ENCODE assay signal across 13 cellular contexts in the genomic region with DNA sequence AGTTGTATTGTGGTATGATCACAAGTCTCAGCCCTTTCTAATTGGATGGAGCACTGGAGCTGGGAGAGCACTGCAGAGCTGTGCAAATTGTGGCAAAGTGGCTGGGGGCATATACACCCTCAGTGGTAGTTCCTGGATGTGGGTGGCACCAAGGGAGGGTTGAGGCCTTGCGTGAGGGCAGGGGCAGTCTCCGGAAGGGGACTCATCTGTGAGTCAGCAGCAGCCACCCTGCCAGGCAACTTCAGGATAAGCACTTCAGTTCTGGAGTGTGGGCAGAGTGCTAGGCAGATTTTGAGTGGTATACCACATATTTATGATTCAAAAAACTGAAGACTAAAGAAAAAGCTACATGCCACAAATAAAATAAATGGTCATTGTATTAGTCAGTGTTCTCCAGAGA.
A peak's percentile ranks its signal among the peaks of the same experiment; 100 is the strongest.
DNase-seq lines count a peak whose midpoint lies in the region; ATAC-seq, FAIRE-seq and TF ChIP-seq lines count a peak whose summit lies in the region.
"Had no signal": no experiment of that assay in that cellular context is flagged by ENCODE, and none has a peak within 500 bp of the region (broad histone marks: within the 10 kb centered on the region; RNA-seq: fewer than 3 reads in every experiment).

No MANE protein-coding gene starts in this region.

- peak overlapping the region; percentile 40 for H3K4me2 ChIP-seq in keratinocyte (ENCODE audit: control insufficient read depth, extremely low read depth, insufficient read depth, low read depth, low read length)

- H3K4me1 ChIP-seq in keratinocyte (ENCODE audit: control insufficient read depth, extremely low read depth, insufficient read depth, low read length): peaks cover 12% of the 10 kb centered on the region

- H4K20me1 ChIP-seq in keratinocyte (ENCODE audit: control insufficient read depth, extremely low read depth, insufficient read depth, low read length): no peaks in the 10 kb centered on the region

- peak; percentile 60 for FAIRE-seq in keratinocyte (lab: Jason Lieb, UNC)
- FAIRE-seq: small intestine had no signal

- H2AFZ ChIP-seq in keratinocyte (ENCODE audit: control insufficient read depth, low read length): no peak overlapping the region

- H3K9me1 ChIP-seq in keratinocyte (ENCODE audit: control insufficient read depth, extremely low read depth, insufficient read depth, low read length): no peaks in the 10 kb centered on the region

- dilution Hi-C loops in keratinocyte (cut with MboI; ENCODE audit: extremely low pct_ligation_motif_present, low sequenced_read_pairs): no loop called here

- no peaks in the 10 kb centered on the region for H3K9me3 ChIP-seq in keratinocyte (ENCODE audit: control insufficient read depth, low read depth, low read length)

- H3K4me1 Mint-ChIP-seq in HFFc6 (ENCODE audit: low read depth) (peaks cover 23% of the 10 kb centered on the region), type B pancreatic cell (ENCODE audit: unreplicated experiment) (no peaks in the 10 kb centered on the region)
- no peaks in the 10 kb centered on the region for H3K4me1 Mint-ChIP-seq in activated CD4-positive, alpha-beta memory T cell treated with anti-CD3 and anti-CD28 coated beads for 36 hours (ENCODE audit: low read depth)

- intact Hi-C loops in activated CD4-positive, alpha-beta memory T cell treated with anti-CD3 and anti-CD28 coated beads for 36 hours (cut with micrococcal nuclease): loop anchor here (2.0 to 10.0 kb wide), 3 partner anchors 22 to 796 kb away; no protein-coding TSS in a partner anchor

- H3K27ac ChIP-seq in keratinocyte (ENCODE audit: control insufficient read depth, insufficient read depth, low read length): no peak overlapping the region

- H3K4me3 ChIP-seq in keratinocyte (ENCODE audit: control insufficient read depth in 2 of 3, extremely low read depth in 1 of 3, insufficient read depth in 2 of 3, low read depth in 1 of 3, low read length in 3 of 3): no peak overlapping the region

- no peak overlapping the region for H3K4me3 Mint-ChIP-seq in HFFc6
- no peak overlapping the region for H3K4me3 Mint-ChIP-seq in activated CD4-positive, alpha-beta memory T cell treated with anti-CD3 and anti-CD28 coated beads for 36 hours
- H3K4me3 Mint-ChIP-seq in type B pancreatic cell: no peak overlapping the region
- H3K4me3 Mint-ChIP-seq: dendritic cell treated with granulocyte-macrophage colony-stimulating factor and Interleukin-4, amounts not matched to agents 40 ng/mL and 50 ng/mL, for 4 days had no signal

- H3K27me3 Mint-ChIP-seq in HFFc6 (ENCODE audit: insufficient read depth) (no peaks in the 10 kb centered on the region), type B pancreatic cell (no peaks in the 10 kb centered on the region)
- no peaks in the 10 kb centered on the region for H3K27me3 Mint-ChIP-seq in activated CD4-positive, alpha-beta memory T cell treated with anti-CD3 and anti-CD28 coated beads for 36 hours
- H3K27me3 Mint-ChIP-seq: dendritic cell treated with granulocyte-macrophage colony-stimulating factor and Interleukin-4, amounts not matched to agents 40 ng/mL and 50 ng/mL, for 4 days had no signal

- no peaks in the 10 kb centered on the region for H3K36me3 Mint-ChIP-seq in HFFc6 (ENCODE audit: low read depth)
- no peaks in the 10 kb centered on the region for H3K36me3 Mint-ChIP-seq in activated CD4-positive, alpha-beta memory T cell treated with anti-CD3 and anti-CD28 coated beads for 36 hours
- no peaks in the 10 kb centered on the region for H3K36me3 Mint-ChIP-seq in type B pancreatic cell

- H3K36me3 ChIP-seq in keratinocyte (ENCODE audit: control insufficient read depth in 2 of 2, extremely low read depth in 1 of 2, insufficient read depth in 2 of 2, low read length in 2 of 2): no peaks in the 10 kb centered on the region

- H3K9me3 Mint-ChIP-seq in HFFc6 (no peaks in the 10 kb centered on the region), type B pancreatic cell (no peaks in the 10 kb centered on the region)
- no peaks in the 10 kb centered on the region for H3K9me3 Mint-ChIP-seq in activated CD4-positive, alpha-beta memory T cell treated with anti-CD3 and anti-CD28 coated beads for 36 hours
- H3K9me3 Mint-ChIP-seq: dendritic cell treated with granulocyte-macrophage colony-stimulating factor and Interleukin-4, amounts not matched to agents 40 ng/mL and 50 ng/mL, for 4 days had no signal

- ATAC-seq in HG03159 (IDR thresholded peaks at IDR 0.05; ENCODE audit: unreplicated experiment) (no peak), HG03354 (IDR thresholded peaks at IDR 0.05; ENCODE audit: poor library complexity, severe bottlenecking, unreplicated experiment) (no peak), GM19395 (IDR thresholded peaks at IDR 0.05; ENCODE audit: unreplicated experiment) (no peak)

- H3K79me2 ChIP-seq in keratinocyte (ENCODE audit: control insufficient read depth, insufficient read depth, low read length): no peaks in the 10 kb centered on the region

- no peaks in the 10 kb centered on the region for H3K27me3 ChIP-seq in keratinocyte (ENCODE audit: control insufficient read depth, extremely low read depth, insufficient read depth, low read length)

- peak; percentile 96 for DNase-seq in DMS53 (lab: John Stamatoyannopoulos, UW)
- DNase-seq in HFFc6: peak; percentile 25
- peak; percentile 54 for DNase-seq in activated CD4-positive, alpha-beta memory T cell treated with anti-CD3 and anti-CD28 coated beads for 36 hours
- DNase-seq in keratinocyte (ENCODE audit: low read depth, low spot score): peak; percentile 17
- no peak for DNase-seq in type B pancreatic cell (ENCODE audit: extremely low spot score, unreplicated experiment)
- DNase-seq: activated effector memory CD4-positive, alpha-beta T cell treated with anti-CD3 and anti-CD28 coated beads, Interleukin-2, amount 50 U/mL, for 16 hours; NCI-H2029; OCI-M1; small intestine had no signal

- H3K9ac ChIP-seq in keratinocyte (ENCODE audit: control insufficient read depth, extremely low read depth, insufficient read depth, low read length): no peak overlapping the region

- TF ChIP-seq CTCF in HFFc6 (IDR thresholded peaks at IDR 0.05) (no peak), keratinocyte (optimal IDR thresholded peaks at IDR 0.05 in 1 of 3, IDR thresholded peaks at IDR 0.05 in 1 of 3, conservative IDR thresholded peaks at IDR 0.05 in 1 of 3; ENCODE audit: extremely low read depth in 1 of 3, insufficient read depth in 2 of 3, low read length in 3 of 3) (no peak), type B pancreatic cell (conservative IDR thresholded peaks at IDR 0.05) (no peak)

- peak overlapping the region; percentile 75 for H3K27ac Mint-ChIP-seq in HFFc6
- H3K27ac Mint-ChIP-seq in activated CD4-positive, alpha-beta memory T cell treated with anti-CD3 and anti-CD28 coated beads for 36 hours: no peak overlapping the region
- H3K27ac Mint-ChIP-seq in type B pancreatic cell: no peak overlapping the region
- H3K27ac Mint-ChIP-seq: dendritic cell treated with granulocyte-macrophage colony-stimulating factor and Interleukin-4, amounts not matched to agents 40 ng/mL and 50 ng/mL, for 4 days had no signal

- POLR2A ChIA-PET in activated CD4-positive, alpha-beta memory T cell treated with anti-CD3 and anti-CD28 coated beads for 36 hours (lab: Charles Lee): no interaction called here

- CTCF ChIA-PET in activated CD4-positive, alpha-beta memory T cell treated with anti-CD3 and anti-CD28 coated beads for 36 hours (lab: Charles Lee): no interaction called here
